8 cellular contexts compared by ENCODE assay signal in the genomic region with DNA sequence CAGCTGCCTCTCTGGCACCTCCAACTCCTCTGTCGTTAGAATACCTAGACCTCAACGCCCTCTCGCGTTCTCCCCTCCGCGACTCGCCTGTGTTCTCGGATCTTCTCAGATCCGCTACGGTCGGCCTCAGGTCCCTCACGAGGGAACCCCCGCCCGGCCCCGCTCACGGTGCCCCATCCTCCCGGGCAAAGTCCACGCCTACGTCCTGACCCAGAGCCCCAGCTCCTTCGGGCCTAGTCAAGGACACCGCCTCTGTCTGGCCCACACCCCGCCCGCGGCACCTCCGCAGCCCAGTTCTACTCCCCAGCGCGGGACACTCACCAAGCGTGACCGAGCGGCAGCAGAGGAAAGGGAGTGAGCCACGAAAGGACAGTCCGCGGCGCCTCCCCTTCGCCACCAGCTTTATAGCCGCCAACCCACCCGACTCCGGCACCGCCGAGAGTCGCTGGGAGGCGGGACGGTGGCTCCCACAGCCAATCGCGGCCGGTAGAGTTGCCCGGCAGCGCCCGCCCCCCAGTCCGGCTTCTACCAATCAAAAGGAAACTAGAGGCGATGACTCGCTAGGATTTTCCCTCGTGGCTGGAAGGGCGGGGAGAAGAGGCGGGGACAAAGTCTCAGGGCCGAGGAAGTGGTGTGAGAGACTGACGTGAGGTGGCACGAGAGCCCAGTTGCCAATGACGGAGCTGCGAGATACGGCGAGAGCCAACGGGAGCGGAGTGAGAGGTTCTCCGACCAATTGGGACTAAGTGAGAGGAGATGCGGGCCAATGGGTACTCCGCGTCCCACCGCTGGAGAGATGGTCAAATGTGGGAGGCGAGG. TPM values are rescaled to one million over a fixed set of nuclear protein-coding genes. Genes with fewer than 3 reads are reported as not detected.
DNase-seq lines count a peak whose midpoint lies in the region; ATAC-seq, FAIRE-seq and TF ChIP-seq lines count a peak whose summit lies in the region.

A gene (minus strand): TSS at position 378 of the 819 bp plus-strand sequence. CDS start 14,447 bp downstream, outside the sequence.

- peak within 1 kb of the TSS; percentile 94 for H3K27ac Mint-ChIP-seq in activated CD4-positive, alpha-beta memory T cell treated with anti-CD3 and anti-CD28 coated beads for 36 hours

- peaks cover 56% of the 10 kb centered on the region for H3K79me2 ChIP-seq in HepG2 (ENCODE audit: insufficient read depth, low read length)

- no peaks in the 10 kb centered on the region for H3K9me3 ChIP-seq in HepG2 (ENCODE audit: low read length)

- no peak within 1 kb of the TSS for H2AFZ ChIP-seq in HepG2 (ENCODE audit: low read length)

- peak within 1 kb of the TSS; percentile 94 for H3K27ac ChIP-seq in HepG2 (ENCODE audit: extremely low read length, insufficient read depth, low read length)

- in situ Hi-C loops in HepG2 (cut with HindIII; ENCODE audit: extremely low pct_ligation_motif_present, low pct_unique_long_range_greater_than_20kb) = no loop called here

- intact Hi-C loops in activated CD4-positive, alpha-beta memory T cell treated with anti-CD3 and anti-CD28 coated beads for 36 hours (cut with micrococcal nuclease) = loop anchor here (1.0 to 5.0 kb wide), 12 partner anchors 76 to 406 kb away; a partner anchor contains a TSS
- intact Hi-C loops in HepG2 (cut with micrococcal nuclease; ENCODE audit: unreplicated experiment) = loop anchor here (1.0 to 5.0 kb wide), 3 partner anchors 34 to 191 kb away; a partner anchor contains a TSS

- CTCF ChIA-PET in activated CD4-positive, alpha-beta memory T cell treated with anti-CD3 and anti-CD28 coated beads for 36 hours (lab: Charles Lee) = interaction anchor here (0.9 to 5.1 kb wide), 9 partner anchors 10 to 364 kb away, joined by 3 to 29 read pairs (median 8); a partner anchor contains a TSS
- CTCF ChIA-PET in HepG2 (lab: Yijun Ruan, JAX; ENCODE audit: low intra/inter-chr PET ratio, low total read pairs) = no interaction called here

- H3K4me3 Mint-ChIP-seq in activated CD4-positive, alpha-beta memory T cell treated with anti-CD3 and anti-CD28 coated beads for 36 hours = peak within 1 kb of the TSS; percentile 96

- no peaks in the 10 kb centered on the region; a peak in 1 of 5 replicates for H3K27me3 ChIP-seq in HepG2 (ENCODE audit: control insufficient read depth in 1 of 2, insufficient read depth in 2 of 2, low read length in 2 of 2)

- 0 out of 2 replicates have a peak, but pooled peaks have one; percentile 25 for TF ChIP-seq RAD21 in HepG2 (CRISPR knock-in tag; IDR thresholded peaks at IDR 0.05)

- WGBS in HepG2 (ENCODE audit: low lambda C conversion rate) = 1% methylated on average over 44 of the region's 70 CpGs

- no TSS peak for BruUV-seq in HepG2 (replicated peaks; lab: Mats Ljungman, UMichigan)

- H3K4me2 ChIP-seq in HepG2 (ENCODE audit: low read depth, low read length) = peak within 1 kb of the TSS; percentile 85

- peaks cover 18% of the 10 kb centered on the region for H3K9me3 Mint-ChIP-seq in activated CD4-positive, alpha-beta memory T cell treated with anti-CD3 and anti-CD28 coated beads for 36 hours

- H3K4me3 ChIP-seq in HepG2 (replicated peaks in 1 of 3; ENCODE audit: insufficient read depth in 1 of 3, low read depth in 2 of 3, low read length in 3 of 3) = peak within 1 kb of the TSS; percentile 88 to 98 (median 88)

- peaks cover 2% of the 10 kb centered on the region for H3K27me3 Mint-ChIP-seq in activated CD4-positive, alpha-beta memory T cell treated with anti-CD3 and anti-CD28 coated beads for 36 hours

- no peaks in the 10 kb centered on the region; a peak in 2 of 5 replicates for H3K36me3 ChIP-seq in HepG2 (replicated peaks in 1 of 2; ENCODE audit: control insufficient read depth in 1 of 2, insufficient read depth in 2 of 2, low read length in 2 of 2)

- TF ChIP-seq EP300 in HepG2 (IDR thresholded peaks at IDR 0.05; ENCODE audit: low read depth in 2 of 2, low read length in 2 of 2) = peak in 1 of 2 experiments; percentile 78; a peak in 2 of 4 replicates
- TF ChIP-seq EP300 in HepG2 (CRISPR knock-in tag; IDR thresholded peaks at IDR 0.05; ENCODE audit: borderline replicate concordance) = 0 out of 2 replicates have a peak, but pooled peaks have one; percentile 44

- peak within 1 kb of the TSS; percentile 97 for H3K9ac ChIP-seq in HepG2 (ENCODE audit: insufficient read depth, low read depth, low read length)

- TF ChIP-seq POLR2A in HepG2 (IDR thresholded peaks at IDR 0.05; ENCODE audit: insufficient read depth in 1 of 2, low read depth in 2 of 2, low read length in 2 of 2) = peak; percentile 98 to 99

- ATAC-seq in GM19438 (IDR thresholded peaks at IDR 0.05; ENCODE audit: low read depth, unreplicated experiment) = peak; percentile 93
- ATAC-seq in HG03575 (IDR thresholded peaks at IDR 0.05; ENCODE audit: extremely low read depth, insufficient number of reproducible peaks, low FRiP score, unreplicated experiment) = peak; percentile 89
- peak; percentile 96 for ATAC-seq in HepG2

- H3K4me1 ChIP-seq in HepG2 (ENCODE audit: insufficient read depth, low read length) = peaks cover 48% of the 10 kb centered on the region

- H4K20me1 ChIP-seq in HepG2 (ENCODE audit: insufficient read depth, low read length) = peaks cover 47% of the 10 kb centered on the region

- POLR2A ChIA-PET in activated CD4-positive, alpha-beta memory T cell treated with anti-CD3 and anti-CD28 coated beads for 36 hours (lab: Charles Lee) = interaction anchor here (0.6 to 3.9 kb wide), 20 partner anchors 8 to 321 kb away, joined by 3 to 31 read pairs (median 4); a partner anchor contains a TSS
- POLR2A ChIA-PET in HepG2 (lab: Yijun Ruan, JAX) = interaction anchor here (0.6 to 2.8 kb wide), 18 partner anchors 11 to 286 kb away, joined by 3 to 66 read pairs (median 6); a partner anchor contains a TSS

- peak; percentile 22; the same call in 1 of the 2 replicates for TF ChIP-seq CTCF in HepG2 (CRISPR knock-in tag; IDR thresholded peaks at IDR 0.05)

- peaks cover 72% of the 10 kb centered on the region for H3K4me1 Mint-ChIP-seq in activated CD4-positive, alpha-beta memory T cell treated with anti-CD3 and anti-CD28 coated beads for 36 hours (ENCODE audit: low read depth)

- DNase-seq in CD1c-positive myeloid dendritic cell (ENCODE audit: extremely low spot score) (peak; percentile 99), NCI-H82 treated with DMSO at 0.1 percent for 48 hours (lab: John Stamatoyannopoulos, UW; ENCODE audit: unreplicated experiment) (peak; percentile 91), dermis microvascular lymphatic vessel endothelial cell (ENCODE audit: low read depth in 2 of 2) (peak; percentile 100), HepG2 (ENCODE audit: low spot score) (peak; percentile 98)
- peak; percentile 99 for DNase-seq in activated CD4-positive, alpha-beta memory T cell treated with anti-CD3 and anti-CD28 coated beads for 36 hours
- peak; percentile 97 for DNase-seq in stimulated activated CD4-positive, alpha-beta T cell treated with anti-CD3 and anti-CD28 coated beads, Interleukin-4, amount 100 ng/mL, for 1 hour

- H3K36me3 Mint-ChIP-seq in activated CD4-positive, alpha-beta memory T cell treated with anti-CD3 and anti-CD28 coated beads for 36 hours = peaks cover 50% of the 10 kb centered on the region

- FAIRE-seq in HepG2 (lab: Jason Lieb, UNC) = peak; percentile 99

TF ChIP-seq in HepG2, 621 proteins besides CTCF, POLR2A, EP300 and RAD21 (continues in another document):
- TF ChIP-seq HNRNPL (IDR thresholded peaks at IDR 0.05; ENCODE audit: low read depth, low read length) (peak; percentile 64; the same call in 1 of the 2 replicates), ZFYVE20 (CRISPR knock-in tag; IDR thresholded peaks at IDR 0.05; ENCODE audit: borderline replicate concordance, low read depth) (peak; percentile 80; the same call in 1 of the 2 replicates)
- TF ChIP-seq, protein P1, sequence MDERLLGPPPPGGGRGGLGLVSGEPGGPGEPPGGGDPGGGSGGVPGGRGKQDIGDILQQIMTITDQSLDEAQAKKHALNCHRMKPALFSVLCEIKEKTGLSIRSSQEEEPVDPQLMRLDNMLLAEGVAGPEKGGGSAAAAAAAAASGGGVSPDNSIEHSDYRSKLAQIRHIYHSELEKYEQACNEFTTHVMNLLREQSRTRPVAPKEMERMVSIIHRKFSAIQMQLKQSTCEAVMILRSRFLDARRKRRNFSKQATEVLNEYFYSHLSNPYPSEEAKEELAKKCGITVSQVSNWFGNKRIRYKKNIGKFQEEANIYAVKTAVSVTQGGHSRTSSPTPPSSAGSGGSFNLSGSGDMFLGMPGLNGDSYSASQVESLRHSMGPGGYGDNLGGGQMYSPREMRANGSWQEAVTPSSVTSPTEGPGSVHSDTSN (CRISPR knock-in tag; IDR thresholded peaks at IDR 0.05) = peak; percentile 86

RNA-seq across cellular contexts. Expression of the gene that starts here (rescaled TPM):
- total RNA-seq in activated CD4-positive, alpha-beta memory T cell treated with anti-CD3 and anti-CD28 coated beads for 36 hours = 100 to 1,000 TPM; 158 to 162 TPM
- 42.7 and 73.2 TPM in 2 replicates for total RNA-seq in dermis microvascular lymphatic vessel endothelial cell
- 318 and 569 TPM in 2 replicates for total RNA-seq in HepG2 (2016; rRNA removed; fragmentation: Illumina TruSeq; extraction: Trizol)
- 102 and 103 TPM in 2 replicates for total RNA-seq in HepG2 (2016; cell fraction: cytosol; rRNA removed; fragmentation: Illumina TruSeq; extraction: Trizol; ENCODE audit: low read depth)
- 324 and 538 TPM in 2 replicates for total RNA-seq in HepG2 (2016; cell fraction: insoluble cytoplasmic fraction; rRNA removed; fragmentation: Illumina TruSeq; extraction: Trizol)
- 88.2 and 99.0 TPM in 2 replicates for total RNA-seq in HepG2 (2016; cell fraction: membrane; rRNA removed; fragmentation: Illumina TruSeq; extraction: Trizol)
- total RNA-seq in HepG2 (2016; cell fraction: nucleus; rRNA removed; fragmentation: Illumina TruSeq; extraction: Trizol) = 264 and 285 TPM in 2 replicates
- 56.8 and 102 TPM in 2 replicates for polyA plus RNA-seq in HepG2 (2011; rRNA removed)
- polyA plus RNA-seq in HepG2 (2011; cell fraction: cytosol; rRNA removed) = 18.1 and 55.8 TPM in 2 replicates
- polyA plus RNA-seq in HepG2 (2011; cell fraction: nucleus; rRNA removed) = 66.5 and 148 TPM in 2 replicates
- 234 and 245 TPM in 2 replicates for polyA plus RNA-seq in HepG2 (2012)
- 9.1 and 11.3 TPM in 2 replicates for polyA plus RNA-seq in HepG2 (2016; cell fraction: cytosol; fragmentation: Illumina TruSeq; extraction: Trizol; ENCODE audit: low read depth)
- 406 and 419 TPM in 2 replicates for polyA plus RNA-seq in HepG2 (2016; cell fraction: insoluble cytoplasmic fraction; fragmentation: Illumina TruSeq; extraction: Trizol; ENCODE audit: low read depth)
- polyA plus RNA-seq in HepG2 (2016; cell fraction: membrane; fragmentation: Illumina TruSeq; extraction: Trizol; ENCODE audit: low read depth) = 30.9 and 36.1 TPM in 2 replicates
- polyA plus RNA-seq in HepG2 (2016; cell fraction: nucleus; fragmentation: Illumina TruSeq; extraction: Trizol; ENCODE audit: insufficient read depth, low read depth) = 378 and 389 TPM in 2 replicates
- 22.2 and 53.8 TPM in 2 replicates for polyA minus RNA-seq in HepG2 (2011; rRNA and poly(A)+ RNA removed; ENCODE audit: low replicate concordance)
- polyA minus RNA-seq in HepG2 (2011; cell fraction: cytosol; rRNA and poly(A)+ RNA removed) = 57.9 and 117 TPM in 2 replicates
- polyA minus RNA-seq in HepG2 (2011; cell fraction: nucleus; rRNA and poly(A)+ RNA removed) = 197 and 349 TPM in 2 replicates

Comparison
In these comparisons a context has a peak if more than half of its experiments do, and no peak if none do; other contexts are left out.
1. Peak in every context shown above with its lines: DNase-seq, ATAC-seq, H3K4me3 ChIP-seq and H3K27ac ChIP-seq.